1 cellular context compared by ENCODE assay signal in the genomic region with DNA sequence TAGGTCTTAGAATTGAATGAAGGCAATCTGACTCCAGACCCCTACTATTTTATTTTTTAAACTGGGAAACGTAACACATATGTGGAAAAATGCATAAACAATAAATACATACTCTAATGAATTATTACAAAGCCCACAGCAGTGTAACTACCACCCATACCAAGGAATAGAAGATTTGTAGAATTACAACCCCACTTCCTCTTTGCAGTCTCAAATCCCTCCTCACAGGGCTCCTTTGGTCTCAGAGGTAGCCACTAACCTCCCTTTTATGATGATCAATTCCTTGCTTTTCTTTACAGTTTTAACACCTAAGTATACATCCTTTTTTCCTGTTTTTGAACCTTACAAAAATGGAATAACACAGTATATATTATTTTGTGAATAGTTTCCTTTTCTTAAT.
TF ChIP-seq lines count a peak whose summit lies in the region.

No MANE protein-coding gene starts in this region.

TF ChIP-seq in K562, 482 proteins besides CTCF, POLR2A, EP300 and RAD21 (continued from another document):
- TF ChIP-seq, protein P1, sequence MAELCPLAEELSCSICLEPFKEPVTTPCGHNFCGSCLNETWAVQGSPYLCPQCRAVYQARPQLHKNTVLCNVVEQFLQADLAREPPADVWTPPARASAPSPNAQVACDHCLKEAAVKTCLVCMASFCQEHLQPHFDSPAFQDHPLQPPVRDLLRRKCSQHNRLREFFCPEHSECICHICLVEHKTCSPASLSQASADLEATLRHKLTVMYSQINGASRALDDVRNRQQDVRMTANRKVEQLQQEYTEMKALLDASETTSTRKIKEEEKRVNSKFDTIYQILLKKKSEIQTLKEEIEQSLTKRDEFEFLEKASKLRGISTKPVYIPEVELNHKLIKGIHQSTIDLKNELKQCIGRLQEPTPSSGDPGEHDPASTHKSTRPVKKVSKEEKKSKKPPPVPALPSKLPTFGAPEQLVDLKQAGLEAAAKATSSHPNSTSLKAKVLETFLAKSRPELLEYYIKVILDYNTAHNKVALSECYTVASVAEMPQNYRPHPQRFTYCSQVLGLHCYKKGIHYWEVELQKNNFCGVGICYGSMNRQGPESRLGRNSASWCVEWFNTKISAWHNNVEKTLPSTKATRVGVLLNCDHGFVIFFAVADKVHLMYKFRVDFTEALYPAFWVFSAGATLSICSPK (IDR thresholded peaks at IDR 0.05; ENCODE audit: borderline replicate concordance) = no peak
TF ChIP-seq in K562: peak in this region for 1.
